ENCODE assay signal across 26 cellular contexts in genomic region chr12:4224211-4224878, GRCh38. TPM values are rescaled to one million over a fixed set of nuclear protein-coding genes. Genes with fewer than 3 reads are reported as not detected.
DNase-seq lines count a peak whose midpoint lies in the region; ATAC-seq, FAIRE-seq and TF ChIP-seq lines count a peak whose summit lies in the region.
"Had no signal": no experiment of that assay in that cellular context is flagged by ENCODE, and none has a peak within 500 bp of the region (broad histone marks: within the 10 kb centered on the region; RNA-seq: fewer than 3 reads in every experiment).

No MANE protein-coding gene starts in this region.

- H3K9ac ChIP-seq in BLaER1 treated with 17β-estradiol and CSF1 and Interleukin-3, amounts not matched to agents 10 nM and 100 nM: no peak overlapping the region
- no peak overlapping the region for H3K9ac ChIP-seq in K562 (ENCODE audit: insufficient read depth in 1 of 2, low read depth in 2 of 2, low read length in 2 of 2)
- H3K9ac ChIP-seq: SK-N-SH had no signal

- H3K27ac Mint-ChIP-seq in IgD-negative memory B cell: peak overlapping the region in 1 of 3 donors; percentile 83
- H3K27ac Mint-ChIP-seq: activated CD4-positive, alpha-beta memory T cell treated with anti-CD3 and anti-CD28 coated beads, Interleukin-2, amount 10 ng/mL, durations not matched to agents 7 days and 5 days; activated T-helper 2 cell treated with anti-CD3 and anti-CD28 coated beads, Interferon-gamma antibody, Interleukin-2, Interleukin-4, amounts not matched to agents 10 μg/mL and 5 μg/mL and 100 μg/mL, durations not matched to agents 14 hours and 24 hours and 36 hours; brain; CD4-positive, alpha-beta memory T cell; endodermal cell; stimulated activated effector memory CD8-positive, alpha-beta T cell treated with anti-CD3 and anti-CD28 coated beads, Interleukin-12 subunit alpha, Interleukin-12 subunit beta, amount 100 ng/mL, for 72 hours; T-helper 1 cell treated with Interleukin-12 subunit alpha and Interleukin-12 subunit beta and Interleukin-4 antibody, amounts not matched to agents 30 μg/mL and 1 μg/mL, for 36 hours had no signal

- H3K36me3 ChIP-seq in BLaER1 treated with 17β-estradiol and CSF1 and Interleukin-3, amounts not matched to agents 10 nM and 100 nM: no peaks in the 10 kb centered on the region
- H3K36me3 ChIP-seq in K562 (ENCODE audit: control insufficient read depth, insufficient read depth, low read length) (no peaks in the 10 kb centered on the region), spleen (no peaks in the 10 kb centered on the region), esophagus squamous epithelium (no peaks in the 10 kb centered on the region)

- no peaks in the 10 kb centered on the region for H3K79me2 ChIP-seq in K562 (ENCODE audit: control insufficient read depth, insufficient read depth, low read length)

- no peaks in the 10 kb centered on the region for H3K9me3 Mint-ChIP-seq in IgD-negative memory B cell
- H3K9me3 Mint-ChIP-seq: activated T-helper 2 cell treated with anti-CD3 and anti-CD28 coated beads, Interferon-gamma antibody, Interleukin-2, Interleukin-4, amounts not matched to agents 10 μg/mL and 5 μg/mL and 100 μg/mL, durations not matched to agents 14 hours and 24 hours and 36 hours; stimulated activated effector memory CD8-positive, alpha-beta T cell treated with anti-CD3 and anti-CD28 coated beads, Interleukin-12 subunit alpha, Interleukin-12 subunit beta, amount 100 ng/mL, for 72 hours; T-helper 1 cell treated with Interleukin-12 subunit alpha and Interleukin-12 subunit beta and Interleukin-4 antibody, amounts not matched to agents 30 μg/mL and 1 μg/mL, for 36 hours had no signal

- TF ChIP-seq CTCF in K562 (IDR thresholded peaks at IDR 0.05 in 2 of 3, conservative IDR thresholded peaks at IDR 0.05 in 1 of 3; ENCODE audit: insufficient read depth in 2 of 3, low read depth in 1 of 3, low read length in 3 of 3) (no peak), spleen (IDR thresholded peaks at IDR 0.05 in 8 of 11, conservative IDR thresholded peaks at IDR 0.05 in 3 of 11) (no peak), esophagus squamous epithelium (IDR thresholded peaks at IDR 0.05) (no peak)

- TF ChIP-seq POLR2A in K562 (conservative IDR thresholded peaks at IDR 0.05) (no peak), spleen (IDR thresholded peaks at IDR 0.05) (no peak), esophagus squamous epithelium (IDR thresholded peaks at IDR 0.05) (no peak)

- peaks cover 5 to 18% (median 14%) of the 10 kb centered on the region in 11 experiments; a peak in 17 of 22 replicates for H3K9me3 ChIP-seq in BLaER1 treated with 17β-estradiol and CSF1 and Interleukin-3, amounts not matched to agents 10 nM and 100 nM (replicated peaks in 1 of 11)
- H3K9me3 ChIP-seq in K562 (replicated peaks; ENCODE audit: control insufficient read depth, insufficient read depth, low read depth, low read length) (no peaks in the 10 kb centered on the region), spleen (no peaks in the 10 kb centered on the region), esophagus squamous epithelium (no peaks in the 10 kb centered on the region)
- H3K9me3 ChIP-seq: SK-N-SH had no signal

- peak overlapping the region in 10 of 11 experiments; percentile 1 to 70 (median 42); a peak in 15 of 22 replicates for H3K4me2 ChIP-seq in BLaER1 treated with 17β-estradiol and CSF1 and Interleukin-3, amounts not matched to agents 10 nM and 100 nM
- no peak overlapping the region for H3K4me2 ChIP-seq in K562 (ENCODE audit: insufficient read depth, low read length)
- H3K4me2 ChIP-seq: SK-N-SH had no signal

- no peak overlapping the region for H2AFZ ChIP-seq in K562 (ENCODE audit: low read depth, low read length)

- intact Hi-C loops in K562 (cut with micrococcal nuclease) (loop anchor here (10.0 kb wide), 1 partner anchor 120 kb away; no protein-coding TSS in a partner anchor), spleen (cut with DNase I; ENCODE audit: low total_unique reads) (no loop called here), esophagus squamous epithelium (cut with DNase I) (no loop called here)

- peaks cover 19 to 28% (median 22%) of the 10 kb centered on the region in 3 donors for H3K4me1 Mint-ChIP-seq in IgD-negative memory B cell
- H3K4me1 Mint-ChIP-seq: brain; stimulated activated effector memory CD8-positive, alpha-beta T cell treated with anti-CD3 and anti-CD28 coated beads, Interleukin-12 subunit alpha, Interleukin-12 subunit beta, amount 100 ng/mL, for 72 hours had no signal

- CTCF ChIA-PET in K562 (lab: Yijun Ruan, JAX; ENCODE audit: low intra/inter-chr PET ratio): no interaction called here

- no peaks in the 10 kb centered on the region for H4K20me1 ChIP-seq in BLaER1 treated with 17β-estradiol and CSF1 and Interleukin-3, amounts not matched to agents 10 nM and 100 nM
- H4K20me1 ChIP-seq in K562 (replicated peaks; ENCODE audit: control insufficient read depth, insufficient read depth, low read length): no peaks in the 10 kb centered on the region

- DNase-seq in K562 (ENCODE audit: extremely low read depth in 1 of 4, low spot score in 3 of 4): no peak
- DNase-seq in spleen: no peak
- DNase-seq in esophagus squamous epithelium (lab: John Stamatoyannopoulos, UW): no peak
- DNase-seq in NCI-H446 treated with DMSO at 0.1 percent for 48 hours (lab: John Stamatoyannopoulos, UW): no peak
- DNase-seq: activated CD4-positive, alpha-beta memory T cell treated with anti-CD3 and anti-CD28 coated beads, Interleukin-2, amount 10 ng/mL, durations not matched to agents 7 days and 5 days; activated CD4-positive, alpha-beta T cell treated with anti-CD3 and anti-CD28 coated beads for 1 hour; activated naive CD4-positive, alpha-beta T cell treated with anti-CD3 and anti-CD28 coated beads, Interleukin-2, amount 50 U/mL, for 16 hours; dermis blood vessel endothelial cell; endodermal cell; foreskin fibroblast; NCI-H2029; NCI-H524 treated with DMSO at 0.1 percent for 48 hours; NK-92 treated with Interleukin-12 subunit alpha and Interleukin-12 subunit beta, amount 100 ng/mL, for 24 hours; PC-3; SK-N-SH had no signal

- WGBS in K562 (ENCODE audit: insufficient coverage, low coverage, missing lambda C conversion rate): 5% methylated on average over 15 of the region's 15 CpGs
- WGBS in spleen, 5 donors: 34 to 55% (median 40%) methylated on average over 15 of the region's 15 CpGs
- WGBS in esophagus squamous epithelium, 2 donors: 52 to 66% methylated on average over 15 of the region's 15 CpGs

- no peak for TF ChIP-seq EP300 in K562 (IDR thresholded peaks at IDR 0.05; ENCODE audit: low read length)

- POLR2A ChIA-PET in K562 (lab: Yijun Ruan, JAX): no interaction called here

- no peak overlapping the region for H3K4me3 ChIP-seq in BLaER1 treated with 17β-estradiol and CSF1 and Interleukin-3, amounts not matched to agents 10 nM and 100 nM
- H3K4me3 ChIP-seq in K562 (no peak overlapping the region), spleen (peak overlapping the region in 1 of 8 donors; percentile 38), esophagus squamous epithelium (no peak overlapping the region)

- no TSS peak for BruUV-seq in K562 (replicated peaks; lab: Mats Ljungman, UMichigan)

- peaks cover 12 to 27% (median 18%) of the 10 kb centered on the region in 10 experiments; a peak in 18 of 20 replicates for H3K4me1 ChIP-seq in BLaER1 treated with 17β-estradiol and CSF1 and Interleukin-3, amounts not matched to agents 10 nM and 100 nM
- H3K4me1 ChIP-seq in K562 (replicated peaks in 1 of 2; ENCODE audit: control insufficient read depth in 2 of 2, insufficient read depth in 2 of 2, low read length in 2 of 2): no peaks in the 10 kb centered on the region
- H3K4me1 ChIP-seq in spleen: peaks cover 0 to 25% (median 18%) of the 10 kb centered on the region in 6 donors
- H3K4me1 ChIP-seq in esophagus squamous epithelium: no peaks in the 10 kb centered on the region

- no peaks in the 10 kb centered on the region for H3K27me3 Mint-ChIP-seq in IgD-negative memory B cell
- H3K27me3 Mint-ChIP-seq: brain had no signal

- no peak for TF ChIP-seq RAD21 in K562 (CRISPR knock-in tag; conservative IDR thresholded peaks at IDR 0.05 in 1 of 2, IDR thresholded peaks at IDR 0.05 in 1 of 2)

- no peak for FAIRE-seq in K562 (lab: Jason Lieb, UNC)
- FAIRE-seq: D721Med, H54, islet of Langerhans had no signal

- no peak overlapping the region for H3K27ac ChIP-seq in BLaER1 treated with 17β-estradiol and CSF1 and Interleukin-3, amounts not matched to agents 10 nM and 100 nM
- no peak overlapping the region for H3K27ac ChIP-seq in K562 (ENCODE audit: extremely low read depth, low read depth, low read length)
- peak overlapping the region in 7 of 8 donors; percentile 48 to 85 (median 65) for H3K27ac ChIP-seq in spleen
- H3K27ac ChIP-seq in esophagus squamous epithelium: no peak overlapping the region

- in situ Hi-C loops in K562 (cut with MboI): no loop called here

- peak overlapping the region in 3 of 4 donors; percentile 11 to 77 (median 47) for H3K4me3 Mint-ChIP-seq in IgD-negative memory B cell
- H3K4me3 Mint-ChIP-seq: activated CD4-positive, alpha-beta memory T cell treated with anti-CD3 and anti-CD28 coated beads, Interleukin-2, amount 10 ng/mL, durations not matched to agents 7 days and 5 days; brain; endodermal cell; stimulated activated effector memory CD8-positive, alpha-beta T cell treated with anti-CD3 and anti-CD28 coated beads, Interleukin-12 subunit alpha, Interleukin-12 subunit beta, amount 100 ng/mL, for 72 hours; T-helper 1 cell treated with Interleukin-12 subunit alpha and Interleukin-12 subunit beta and Interleukin-4 antibody, amounts not matched to agents 30 μg/mL and 1 μg/mL, for 36 hours had no signal

- ATAC-seq in K562 (no peak), GM18520 (IDR thresholded peaks at IDR 0.05; ENCODE audit: unreplicated experiment) (no peak)
- ATAC-seq: PC-3; stimulated activated effector memory CD8-positive, alpha-beta T cell treated with anti-CD3 and anti-CD28 coated beads, Interleukin-12 subunit alpha, Interleukin-12 subunit beta, amount 100 ng/mL, for 72 hours had no signal

- H3K27me3 ChIP-seq in BLaER1 treated with 17β-estradiol and CSF1 and Interleukin-3, amounts not matched to agents 10 nM and 100 nM: peaks cover 0 to 67% (median 0%) of the 10 kb centered on the region in 11 experiments; a peak in 4 of 22 replicates
- H3K27me3 ChIP-seq in K562 (ENCODE audit: control insufficient read depth in 2 of 2, insufficient read depth in 2 of 2, low read length in 2 of 2): peaks cover 3 to 14% of the 10 kb centered on the region in 2 experiments; a peak in 4 of 5 replicates
- peaks cover 0 to 17% (median 0%) of the 10 kb centered on the region in 7 donors for H3K27me3 ChIP-seq in spleen (replicated peaks in 1 of 7)
- H3K27me3 ChIP-seq in esophagus squamous epithelium: peaks cover 0 to 29% (median 0%) of the 10 kb centered on the region in 4 donors

- no peaks in the 10 kb centered on the region for H3K36me3 Mint-ChIP-seq in IgD-negative memory B cell
- H3K36me3 Mint-ChIP-seq: brain; CD4-positive, alpha-beta memory T cell; stimulated activated effector memory CD8-positive, alpha-beta T cell treated with anti-CD3 and anti-CD28 coated beads, Interleukin-12 subunit alpha, Interleukin-12 subunit beta, amount 100 ng/mL, for 72 hours had no signal

- no peaks in the 10 kb centered on the region for H3K9me1 ChIP-seq in K562 (ENCODE audit: control insufficient read depth, insufficient read depth, low read length)

RNA-seq across cellular contexts. Expression of gene CCND2, which starts 49.2 kb away (rescaled TPM):
- polyA plus RNA-seq in IgD-negative memory B cell (11.7 TPM), K562 (2011; rRNA removed) (36.9 and 42.9 TPM in 2 replicates), K562 (2014; fragmentation: Illumina TruSeq; extraction: Trizol) (12.6 and 13.6 TPM in 2 replicates), K562 (2014; fragmentation: Nextera tagmentation; extraction: Ambion mirVana) (10 to 100 TPM; 13.7 to 47.6 TPM), K562 (2014; rRNA removed) (30.3 and 33.2 TPM in 2 replicates), spleen (10 to 100 TPM in 2 of 3 donors, 1 to 10 TPM in 1; 9.4 to 15.2 (median 13.8) TPM)
- total RNA-seq in K562 (2011; cell fraction: chromatin; rRNA removed; ENCODE audit: low replicate concordance): 52.6 and 55.6 TPM in 2 replicates
- total RNA-seq in K562 (2011; cell fraction: nucleolus; rRNA removed): 37.4 and 40.2 TPM in 2 replicates
- 57.5 and 64.9 TPM in 2 replicates for total RNA-seq in K562 (2011; cell fraction: nucleoplasm; rRNA removed)
- total RNA-seq in K562 (2014; rRNA removed) (39.6 and 52.1 TPM in 2 replicates), K562 (2014; rRNA removed; fragmentation: Illumina TruSeq; extraction: Trizol) (68.9 and 71.9 TPM in 2 replicates), K562 (2015; rRNA removed; fragmentation: Illumina TruSeq; extraction: Trizol) (49.7 and 53.2 TPM in 2 replicates), K562 (2021) (93.5 and 99.3 TPM in 2 replicates), spleen (100 to 1,000 TPM in 3 of 7 donors, 10 to 100 TPM in 4; 56.1 to 110 (median 65.1) TPM), esophagus squamous epithelium (10 to 100 TPM; 13.9 to 49.8 (median 35.9) TPM)
- polyA plus RNA-seq in K562 (2011; cell fraction: cytosol; rRNA removed): 20.5 and 35.3 TPM in 2 replicates
- 28.5 and 42.5 TPM in 2 replicates for polyA plus RNA-seq in K562 (2011; cell fraction: nucleus; rRNA removed)
- 12.1 and 12.4 TPM in 2 replicates for polyA plus RNA-seq in K562 (2012)
- 109 and 119 TPM in 2 replicates for polyA minus RNA-seq in K562 (2011; rRNA and poly(A)+ RNA removed)
- polyA minus RNA-seq in K562 (2011; cell fraction: cytosol; rRNA and poly(A)+ RNA removed): 68.1 and 69.3 TPM in 2 replicates
- 21.5 and 41.5 TPM in 2 replicates for polyA minus RNA-seq in K562 (2011; cell fraction: nucleus; rRNA and poly(A)+ RNA removed)
- total RNA-seq: PC-3 had no signal
- polyA plus RNA-seq: SK-N-SH had no signal

Comparison
In these comparisons a context has a peak if more than half of its experiments do, and no peak if none do; other contexts are left out.
1. H3K27ac ChIP-seq: peak in spleen (7 of 8); none in BLaER1 treated with 17β-estradiol and CSF1 and Interleukin-3, amounts not matched to agents 10 nM and 100 nM (0 of 11), K562 (single experiment) and esophagus squamous epithelium (0 of 4).